26 cellular contexts compared by ENCODE assay signal in the genomic region with DNA sequence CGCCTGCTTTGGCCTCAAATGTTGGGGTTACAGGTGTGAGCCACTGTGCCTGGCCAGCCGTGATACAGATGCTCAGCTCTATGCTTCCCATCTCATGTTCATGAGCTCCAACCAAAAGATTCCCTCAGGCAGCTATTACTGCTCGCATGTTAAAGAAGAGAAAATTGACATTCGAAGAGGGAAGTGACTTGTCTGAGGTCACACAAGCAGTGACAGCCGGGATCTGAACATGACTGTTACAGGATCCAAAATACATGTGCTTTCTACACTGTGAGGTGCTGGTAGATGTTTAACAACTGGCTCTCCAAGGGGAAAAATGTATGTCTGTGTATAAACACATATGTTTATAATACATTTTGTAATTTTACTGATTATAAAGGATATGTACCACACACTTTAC. TPM values are rescaled to one million over a fixed set of nuclear protein-coding genes. Genes with fewer than 3 reads are reported as not detected.
"Had no signal": no experiment of that assay in that cellular context is flagged by ENCODE, and none has a peak within 500 bp of the region (broad histone marks: within the 10 kb centered on the region; RNA-seq: fewer than 3 reads in every experiment).

No MANE protein-coding gene starts in this region.

- ATAC-seq: activated CD8-positive, alpha-beta memory T cell treated with anti-CD3 and anti-CD28 coated beads, Interleukin-2, amount 10 ng/mL, durations not matched to agents 7 days and 5 days; activated CD8-positive, alpha-beta T cell treated with anti-CD3 and anti-CD28 coated beads for 36 hours; effector memory CD8-positive, alpha-beta T cell; left lobe of liver; naive thymus-derived CD8-positive, alpha-beta T cell; stimulated activated naive CD8-positive, alpha-beta T cell treated with anti-CD3 and anti-CD28 coated beads, Interleukin-15, Interleukin-2, amounts not matched to agents 100 U/mL and 50 U/mL, for 24 hours had no signal

- H3K9me3 ChIP-seq: adrenal gland, esophagus muscularis mucosa, ovary, prostate gland had no signal

- H2AFZ ChIP-seq: hepatocyte, neural progenitor cell had no signal

- H3K4me3 ChIP-seq: adrenal gland, dorsolateral prefrontal cortex, esophagus muscularis mucosa, hepatocyte, neural progenitor cell, ovary, prostate gland had no signal

- H3K9me3 Mint-ChIP-seq: activated CD4-positive, alpha-beta T cell treated with anti-CD3 and anti-CD28 coated beads, Interleukin-2, amount 10 ng/mL, durations not matched to agents 24 days and 14 days; activated CD8-positive, alpha-beta T cell treated with anti-CD3 and anti-CD28 coated beads for 36 hours; effector memory CD8-positive, alpha-beta T cell had no signal

- H3K4me3 Mint-ChIP-seq: activated CD4-positive, alpha-beta T cell treated with anti-CD3 and anti-CD28 coated beads, Interleukin-2, amount 10 ng/mL, durations not matched to agents 24 days and 14 days; activated CD8-positive, alpha-beta memory T cell treated with anti-CD3 and anti-CD28 coated beads, Interleukin-2, amount 10 ng/mL, durations not matched to agents 7 days and 5 days; activated CD8-positive, alpha-beta T cell treated with anti-CD3 and anti-CD28 coated beads for 36 hours; activated naive CD8-positive, alpha-beta T cell; activated T-helper 1 cell treated with anti-CD3 and anti-CD28 coated beads, Interleukin-12 subunit alpha, Interleukin-12 subunit beta, Interleukin-2, Interleukin-4 antibody, amounts not matched to agents 30 ng/mL and 10 ng/mL and 1 ng/mL, durations not matched to agents 14 hours and 24 hours and 36 hours; effector memory CD8-positive, alpha-beta T cell; immature natural killer cell; mesothelial cell of epicardium; naive thymus-derived CD8-positive, alpha-beta T cell; neural progenitor cell; T-helper 1 cell treated with Interleukin-12 subunit alpha and Interleukin-12 subunit beta and Interleukin-4 antibody, amounts not matched to agents 30 μg/mL and 1 μg/mL, for 36 hours had no signal

- H3K36me3 ChIP-seq: adrenal gland, esophagus muscularis mucosa, neural progenitor cell, ovary, prostate gland had no signal

- H3K27ac ChIP-seq: adrenal gland, dorsolateral prefrontal cortex, esophagus muscularis mucosa, hepatocyte, neural progenitor cell, ovary, prostate gland had no signal

- H3K4me2 ChIP-seq: hepatocyte, neural progenitor cell had no signal

- H3K27me3 ChIP-seq: dorsolateral prefrontal cortex, hepatocyte, neural progenitor cell, ovary had no signal

- H3K4me1 ChIP-seq: adrenal gland, esophagus muscularis mucosa, neural progenitor cell, prostate gland had no signal

- H3K36me3 Mint-ChIP-seq: activated CD8-positive, alpha-beta memory T cell treated with anti-CD3 and anti-CD28 coated beads, Interleukin-2, amount 10 ng/mL, durations not matched to agents 7 days and 5 days; activated naive CD8-positive, alpha-beta T cell; mesothelial cell of epicardium; neural progenitor cell had no signal

- H3K27ac Mint-ChIP-seq: activated CD4-positive, alpha-beta T cell treated with anti-CD3 and anti-CD28 coated beads, Interleukin-2, amount 10 ng/mL, durations not matched to agents 24 days and 14 days; activated CD8-positive, alpha-beta memory T cell treated with anti-CD3 and anti-CD28 coated beads, Interleukin-2, amount 10 ng/mL, durations not matched to agents 7 days and 5 days; activated CD8-positive, alpha-beta T cell treated with anti-CD3 and anti-CD28 coated beads for 36 hours; activated naive CD8-positive, alpha-beta T cell; activated T-helper 1 cell treated with anti-CD3 and anti-CD28 coated beads, Interleukin-12 subunit alpha, Interleukin-12 subunit beta, Interleukin-2, Interleukin-4 antibody, amounts not matched to agents 30 ng/mL and 10 ng/mL and 1 ng/mL, durations not matched to agents 14 hours and 24 hours and 36 hours; effector memory CD8-positive, alpha-beta T cell; immature natural killer cell; mesothelial cell of epicardium; naive thymus-derived CD8-positive, alpha-beta T cell; neural progenitor cell; T-helper 1 cell treated with Interleukin-12 subunit alpha and Interleukin-12 subunit beta and Interleukin-4 antibody, amounts not matched to agents 30 μg/mL and 1 μg/mL, for 36 hours had no signal

- H3K4me1 Mint-ChIP-seq: activated CD4-positive, alpha-beta T cell treated with anti-CD3 and anti-CD28 coated beads, Interleukin-2, amount 10 ng/mL, durations not matched to agents 24 days and 14 days; activated CD8-positive, alpha-beta memory T cell treated with anti-CD3 and anti-CD28 coated beads, Interleukin-2, amount 10 ng/mL, durations not matched to agents 7 days and 5 days; immature natural killer cell; mesothelial cell of epicardium; naive thymus-derived CD8-positive, alpha-beta T cell; neural progenitor cell had no signal

- H3K79me2 ChIP-seq: hepatocyte had no signal

- DNase-seq: activated CD4-positive, alpha-beta T cell treated with anti-CD3 and anti-CD28 coated beads, Interleukin-2, amount 10 ng/mL, durations not matched to agents 24 days and 14 days; activated CD8-positive, alpha-beta memory T cell treated with anti-CD3 and anti-CD28 coated beads, Interleukin-2, amount 10 ng/mL, durations not matched to agents 7 days and 5 days; activated CD8-positive, alpha-beta T cell treated with anti-CD3 and anti-CD28 coated beads for 36 hours; adrenal gland; central memory CD4-positive, alpha-beta T cell; dorsolateral prefrontal cortex; effector memory CD8-positive, alpha-beta T cell; glutamatergic neuron; immature natural killer cell; naive thymus-derived CD8-positive, alpha-beta T cell; ovary; stimulated activated CD4-positive, alpha-beta T cell treated with anti-CD3 and anti-CD28 coated beads, Interleukin-4, amount 100 ng/mL, for 24 hours; stimulated activated naive CD8-positive, alpha-beta T cell treated with anti-CD3 and anti-CD28 coated beads, Interleukin-15, Interleukin-2, amounts not matched to agents 100 U/mL and 50 U/mL, for 24 hours had no signal

RNA-seq across cellular contexts. Expression of gene FPR1, which starts 11.3 kb away (rescaled TPM):
- total RNA-seq: activated CD4-positive, alpha-beta T cell treated with anti-CD3 and anti-CD28 coated beads, Interleukin-2, amount 10 ng/mL, durations not matched to agents 24 days and 14 days; activated CD8-positive, alpha-beta memory T cell treated with anti-CD3 and anti-CD28 coated beads, Interleukin-2, amount 10 ng/mL, durations not matched to agents 7 days and 5 days; activated CD8-positive, alpha-beta T cell treated with anti-CD3 and anti-CD28 coated beads for 36 hours; activated T-helper 1 cell treated with anti-CD3 and anti-CD28 coated beads, Interleukin-12 subunit alpha, Interleukin-12 subunit beta, Interleukin-2, Interleukin-4 antibody, amounts not matched to agents 30 ng/mL and 10 ng/mL and 1 ng/mL, durations not matched to agents 14 hours and 24 hours and 36 hours; astrocyte; endothelial cell of umbilical vein; kidney epithelial cell; lung microvascular endothelial cell; mesothelial cell of epicardium; naive thymus-derived CD8-positive, alpha-beta T cell had no signal
- polyA plus RNA-seq: endothelial cell of umbilical vein had no signal

RNA-seq across cellular contexts. Expression of gene HAS1, which starts 16.6 kb away (rescaled TPM):
- total RNA-seq: activated CD4-positive, alpha-beta T cell treated with anti-CD3 and anti-CD28 coated beads, Interleukin-2, amount 10 ng/mL, durations not matched to agents 24 days and 14 days; activated CD8-positive, alpha-beta memory T cell treated with anti-CD3 and anti-CD28 coated beads, Interleukin-2, amount 10 ng/mL, durations not matched to agents 7 days and 5 days; activated CD8-positive, alpha-beta T cell treated with anti-CD3 and anti-CD28 coated beads for 36 hours; activated T-helper 1 cell treated with anti-CD3 and anti-CD28 coated beads, Interleukin-12 subunit alpha, Interleukin-12 subunit beta, Interleukin-2, Interleukin-4 antibody, amounts not matched to agents 30 ng/mL and 10 ng/mL and 1 ng/mL, durations not matched to agents 14 hours and 24 hours and 36 hours; astrocyte; endothelial cell of umbilical vein; kidney epithelial cell; left lobe of liver; naive thymus-derived CD8-positive, alpha-beta T cell had no signal
- polyA plus RNA-seq: endothelial cell of umbilical vein, immature natural killer cell had no signal

RNA-seq across cellular contexts. Expression of gene FPR2, which starts 20.6 kb away (rescaled TPM):
- total RNA-seq: activated CD4-positive, alpha-beta T cell treated with anti-CD3 and anti-CD28 coated beads, Interleukin-2, amount 10 ng/mL, durations not matched to agents 24 days and 14 days; activated CD8-positive, alpha-beta memory T cell treated with anti-CD3 and anti-CD28 coated beads, Interleukin-2, amount 10 ng/mL, durations not matched to agents 7 days and 5 days; activated CD8-positive, alpha-beta T cell treated with anti-CD3 and anti-CD28 coated beads for 36 hours; activated T-helper 1 cell treated with anti-CD3 and anti-CD28 coated beads, Interleukin-12 subunit alpha, Interleukin-12 subunit beta, Interleukin-2, Interleukin-4 antibody, amounts not matched to agents 30 ng/mL and 10 ng/mL and 1 ng/mL, durations not matched to agents 14 hours and 24 hours and 36 hours; astrocyte; endothelial cell of umbilical vein; hepatocyte; kidney epithelial cell; lung microvascular endothelial cell; mesothelial cell of epicardium; naive thymus-derived CD8-positive, alpha-beta T cell had no signal
- polyA plus RNA-seq: endothelial cell of umbilical vein; hepatocyte; immature natural killer cell; naive thymus-derived CD8-positive, alpha-beta T cell had no signal

RNA-seq across cellular contexts. Expression of gene FPR3, which starts 54.6 kb away (rescaled TPM):
- total RNA-seq: activated CD4-positive, alpha-beta T cell treated with anti-CD3 and anti-CD28 coated beads, Interleukin-2, amount 10 ng/mL, durations not matched to agents 24 days and 14 days; activated CD8-positive, alpha-beta memory T cell treated with anti-CD3 and anti-CD28 coated beads, Interleukin-2, amount 10 ng/mL, durations not matched to agents 7 days and 5 days; activated CD8-positive, alpha-beta T cell treated with anti-CD3 and anti-CD28 coated beads for 36 hours; activated T-helper 1 cell treated with anti-CD3 and anti-CD28 coated beads, Interleukin-12 subunit alpha, Interleukin-12 subunit beta, Interleukin-2, Interleukin-4 antibody, amounts not matched to agents 30 ng/mL and 10 ng/mL and 1 ng/mL, durations not matched to agents 14 hours and 24 hours and 36 hours; astrocyte; endothelial cell of umbilical vein; hepatocyte; kidney epithelial cell; mesothelial cell of epicardium had no signal
- polyA plus RNA-seq: endothelial cell of umbilical vein; hepatocyte; immature natural killer cell; naive thymus-derived CD8-positive, alpha-beta T cell had no signal
